In the genomic region with DNA sequence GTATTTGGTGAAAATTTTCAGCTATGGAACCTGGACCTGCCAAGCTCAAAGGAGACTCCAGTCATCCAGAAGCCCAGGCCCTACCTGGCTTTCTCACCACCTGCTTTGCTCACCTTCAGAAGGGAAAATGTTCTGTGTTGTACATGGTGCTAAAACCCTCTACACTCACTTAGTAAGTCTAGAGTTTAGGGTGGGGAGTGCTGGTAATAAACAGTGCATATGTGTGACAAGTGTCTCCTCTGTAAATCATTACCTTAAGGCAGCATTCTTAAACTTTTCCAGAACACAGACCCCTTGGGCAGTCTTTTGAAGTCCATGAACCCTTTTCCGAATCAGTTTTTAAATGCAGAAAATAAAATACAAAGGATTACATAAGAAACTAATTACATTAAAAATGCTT, we compare ENCODE assay signal across 22 cellular contexts.
A peak's percentile ranks its signal among the peaks of the same experiment; 100 is the strongest.
DNase-seq lines count a peak whose midpoint lies in the region; ATAC-seq, FAIRE-seq and TF ChIP-seq lines count a peak whose summit lies in the region.
"Had no signal": no experiment of that assay in that cellular context is flagged by ENCODE, and none has a peak within 500 bp of the region (broad histone marks: within the 10 kb centered on the region; RNA-seq: fewer than 3 reads in every experiment).

No MANE protein-coding gene starts in this region.

- DNase-seq in HepG2 (ENCODE audit: low spot score) (no peak), right lobe of liver (no peak), left colon (no peak), trophoblast cell (no peak), CD14-positive monocyte (ENCODE audit: low spot score) (no peak), Kasumi-1 (lab: John Stamatoyannopoulos, UW) (no peak)
- DNase-seq in CD4-positive, alpha-beta memory T cell, result no peak
- DNase-seq: Calu3; CD4-positive, alpha-beta T cell; COR-L47; DMS53; DMS79 treated with DMSO at 0.1 percent for 48 hours; GF-D8; H9 had no signal

- no peak overlapping the region for H2BK120ac ChIP-seq in trophoblast cell (ENCODE audit: insufficient read depth, low read length, poor library complexity)

- no peak overlapping the region for H2AK5ac ChIP-seq in trophoblast cell (ENCODE audit: low read length)

- no peak for ATAC-seq in HepG2
- no peak for ATAC-seq in right lobe of liver
- peak; percentile 75 for ATAC-seq in left colon
- ATAC-seq: GM23338, HCT116 had no signal

- H3K4me3 ChIP-seq in HepG2 (replicated peaks in 1 of 3; ENCODE audit: insufficient read depth in 1 of 3, low read depth in 2 of 3, low read length in 3 of 3) (no peak overlapping the region), right lobe of liver (no peak overlapping the region), trophoblast cell (ENCODE audit: low read depth, low read length) (no peak overlapping the region)
- no peak overlapping the region for H3K4me3 ChIP-seq in CD4-positive, alpha-beta memory T cell (ENCODE audit: low read length in 2 of 2)
- H3K4me3 ChIP-seq: BLaER1, GM23338 had no signal

- H3K4me2 ChIP-seq in HepG2 (ENCODE audit: low read depth, low read length) (no peak overlapping the region; the same call in 1 of the 2 replicates), trophoblast cell (ENCODE audit: low read length) (no peak overlapping the region)
- H3K4me2 ChIP-seq: BLaER1, GM23338 had no signal

- H3K4me1 ChIP-seq in HepG2 (ENCODE audit: insufficient read depth, low read length), result peaks cover 15% of the 10 kb centered on the region
- peaks cover 0 to 17% (median 7%) of the 10 kb centered on the region in 4 donors for H3K4me1 ChIP-seq in right lobe of liver
- H3K4me1 ChIP-seq in trophoblast cell (ENCODE audit: control insufficient read depth in 1 of 2, insufficient read depth in 2 of 2, low read length in 2 of 2), result peaks cover 8 to 22% of the 10 kb centered on the region in 2 experiments
- H3K4me1 ChIP-seq in CD4-positive, alpha-beta memory T cell (ENCODE audit: insufficient read depth, low read length), result no peaks in the 10 kb centered on the region
- H3K4me1 ChIP-seq: BLaER1 had no signal

- POLR2A ChIA-PET in HepG2 (lab: Yijun Ruan, JAX), result no interaction called here
- POLR2A ChIA-PET in CD4-positive, alpha-beta memory T cell (lab: Charles Lee; ENCODE audit: partially characterized antibody), result no interaction called here

- H3K18ac ChIP-seq in trophoblast cell (ENCODE audit: low read length), result no peak overlapping the region

- no peaks in the 10 kb centered on the region for H4K20me1 ChIP-seq in HepG2 (ENCODE audit: insufficient read depth, low read length)
- H4K20me1 ChIP-seq: BLaER1 had no signal

- H2BK12ac ChIP-seq in trophoblast cell (ENCODE audit: low read length), result peak overlapping the region; percentile 61

- no peak for TF ChIP-seq EP300 in HepG2 (IDR thresholded peaks at IDR 0.05; ENCODE audit: low read depth in 2 of 2, low read length in 2 of 2)
- TF ChIP-seq EP300 in HepG2 (CRISPR knock-in tag; IDR thresholded peaks at IDR 0.05; ENCODE audit: borderline replicate concordance), result no peak

- H4K8ac ChIP-seq in trophoblast cell (ENCODE audit: low read depth, low read length), result no peak overlapping the region

- TF ChIP-seq CTCF in HepG2 (CRISPR knock-in tag; IDR thresholded peaks at IDR 0.05), result no peak
- no peak for TF ChIP-seq CTCF in right lobe of liver (IDR thresholded peaks at IDR 0.05)
- no peak for TF ChIP-seq CTCF in CD14-positive monocyte (IDR thresholded peaks at IDR 0.05)

- H3K9me3 ChIP-seq in HepG2 (ENCODE audit: low read length) (no peaks in the 10 kb centered on the region), right lobe of liver (no peaks in the 10 kb centered on the region), trophoblast cell (ENCODE audit: insufficient read depth, low read depth, low read length) (no peaks in the 10 kb centered on the region)
- H3K9me3 ChIP-seq in CD4-positive, alpha-beta memory T cell (ENCODE audit: control insufficient read depth in 1 of 2, low read length in 2 of 2), result no peaks in the 10 kb centered on the region
- H3K9me3 ChIP-seq: BLaER1 had no signal

- H3K36me3 ChIP-seq in HepG2 (replicated peaks in 1 of 2; ENCODE audit: control insufficient read depth in 1 of 2, insufficient read depth in 2 of 2, low read length in 2 of 2), result no peaks in the 10 kb centered on the region
- no peaks in the 10 kb centered on the region for H3K36me3 ChIP-seq in right lobe of liver
- no peaks in the 10 kb centered on the region for H3K36me3 ChIP-seq in trophoblast cell (ENCODE audit: control insufficient read depth in 1 of 2, insufficient read depth in 2 of 2, low read length in 2 of 2)
- H3K36me3 ChIP-seq in CD4-positive, alpha-beta memory T cell (ENCODE audit: insufficient read depth, low read length), result no peaks in the 10 kb centered on the region
- H3K36me3 ChIP-seq: BLaER1 had no signal

- H3K27ac ChIP-seq in HepG2 (ENCODE audit: extremely low read length, insufficient read depth, low read length), result no peak overlapping the region
- no peak overlapping the region for H3K27ac ChIP-seq in right lobe of liver
- H3K27ac ChIP-seq in trophoblast cell (ENCODE audit: low read depth, low read length), result no peak overlapping the region
- no peak overlapping the region for H3K27ac ChIP-seq in CD4-positive, alpha-beta memory T cell (ENCODE audit: low read depth, low read length)
- H3K27ac ChIP-seq: 22Rv1, BLaER1, C4-2B had no signal

- H3K9ac ChIP-seq in HepG2 (ENCODE audit: insufficient read depth, low read depth, low read length) (no peak overlapping the region), trophoblast cell (ENCODE audit: low read length) (no peak overlapping the region)
- H3K9ac ChIP-seq: BLaER1 had no signal

- WGBS in HepG2 (ENCODE audit: low lambda C conversion rate), result 5% methylated on average over 1 of the region's 1 CpG
- WGBS in right lobe of liver (ENCODE audit: insufficient coverage, low coverage, low lambda C conversion rate, missing lambda C conversion rate), result 93% methylated on average over 1 of the region's 1 CpG
- WGBS in trophoblast cell (ENCODE audit: extremely low coverage, insufficient coverage, insufficient read length), result no CpG with 5 or more reads among the region's 1 CpG

- H3K79me1 ChIP-seq in trophoblast cell (ENCODE audit: low read length), result peaks cover 10% of the 10 kb centered on the region

- no peak overlapping the region for H3K4me3 Mint-ChIP-seq in CD14-positive monocyte
- no peak overlapping the region for H3K4me3 Mint-ChIP-seq in CD4-positive, alpha-beta memory T cell
- H3K4me3 Mint-ChIP-seq: B cell; CD4-positive, alpha-beta T cell; GM23338; H9 had no signal

- H3K79me2 ChIP-seq in HepG2 (ENCODE audit: insufficient read depth, low read length), result no peaks in the 10 kb centered on the region
- peaks cover 1% of the 10 kb centered on the region for H3K79me2 ChIP-seq in trophoblast cell (ENCODE audit: control insufficient read depth, insufficient read depth, low read length, poor library complexity)

- H3K27me3 ChIP-seq in HepG2 (ENCODE audit: control insufficient read depth in 1 of 2, insufficient read depth in 2 of 2, low read length in 2 of 2), result no peaks in the 10 kb centered on the region
- no peaks in the 10 kb centered on the region for H3K27me3 ChIP-seq in right lobe of liver
- H3K27me3 ChIP-seq in trophoblast cell (ENCODE audit: insufficient read depth, low read length), result no peaks in the 10 kb centered on the region
- H3K27me3 ChIP-seq in CD4-positive, alpha-beta memory T cell (ENCODE audit: insufficient read depth, low read length), result no peaks in the 10 kb centered on the region
- H3K27me3 ChIP-seq: BLaER1 had no signal

- TF ChIP-seq POLR2A in HepG2 (IDR thresholded peaks at IDR 0.05; ENCODE audit: insufficient read depth in 1 of 2, low read depth in 2 of 2, low read length in 2 of 2), result no peak
- no peak for TF ChIP-seq POLR2A in right lobe of liver (IDR thresholded peaks at IDR 0.05)

- H3K36me3 Mint-ChIP-seq in CD14-positive monocyte, result no peaks in the 10 kb centered on the region
- H3K36me3 Mint-ChIP-seq in CD4-positive, alpha-beta memory T cell, result no peaks in the 10 kb centered on the region

- H2AFZ ChIP-seq in HepG2 (ENCODE audit: low read length), result no peak overlapping the region
- H2AFZ ChIP-seq in trophoblast cell (ENCODE audit: insufficient read depth, low read length, poor library complexity), result no peak overlapping the region
- H2AFZ ChIP-seq: GM23338 had no signal

- intact Hi-C loops in HepG2 (cut with micrococcal nuclease; ENCODE audit: unreplicated experiment), result no loop called here
- intact Hi-C loops in right lobe of liver (cut with DNase I), result no loop called here
- intact Hi-C loops in left colon (cut with DNase I, micrococcal nuclease), result no loop called here
- intact Hi-C loops in CD14-positive monocyte (cut with micrococcal nuclease), result no loop called here
- intact Hi-C loops in CD4-positive, alpha-beta memory T cell (cut with micrococcal nuclease), result no loop called here

- peaks cover 12% of the 10 kb centered on the region for H3K4me1 Mint-ChIP-seq in CD14-positive monocyte
- no peaks in the 10 kb centered on the region for H3K4me1 Mint-ChIP-seq in CD4-positive, alpha-beta memory T cell
- H3K4me1 Mint-ChIP-seq: B cell had no signal

- peak overlapping the region; percentile 40 for H3K14ac ChIP-seq in trophoblast cell (ENCODE audit: low read length)

- peaks cover 0 to 2% (median 0%) of the 10 kb centered on the region in 7 donors for H3K9me3 Mint-ChIP-seq in CD14-positive monocyte
- no peaks in the 10 kb centered on the region for H3K9me3 Mint-ChIP-seq in CD4-positive, alpha-beta memory T cell
- H3K9me3 Mint-ChIP-seq: CD4-positive, alpha-beta T cell had no signal

- FAIRE-seq in HepG2 (lab: Jason Lieb, UNC), result no peak
- FAIRE-seq: GM12891, GM18507 had no signal

- no TSS peak for BruUV-seq in HepG2 (replicated peaks; lab: Mats Ljungman, UMichigan)

- H3K27ac Mint-ChIP-seq in CD14-positive monocyte, result no peak overlapping the region
- no peak overlapping the region for H3K27ac Mint-ChIP-seq in CD4-positive, alpha-beta memory T cell
- H3K27ac Mint-ChIP-seq: B cell; CD4-positive, alpha-beta T cell; GM23338; H9 had no signal

- no peak overlapping the region for H3K4ac ChIP-seq in trophoblast cell (ENCODE audit: low read depth, low read length)

- H2BK5ac ChIP-seq in trophoblast cell (ENCODE audit: low read depth, low read length, poor library complexity), result peak overlapping the region; percentile 35

- peaks cover 0 to 1% (median 0%) of the 10 kb centered on the region in 3 donors for H3K27me3 Mint-ChIP-seq in CD14-positive monocyte (ENCODE audit: low read depth in 3 of 3)
- no peaks in the 10 kb centered on the region for H3K27me3 Mint-ChIP-seq in CD4-positive, alpha-beta memory T cell
- H3K27me3 Mint-ChIP-seq: CD4-positive, alpha-beta T cell had no signal

- TF ChIP-seq RAD21 in HepG2 (CRISPR knock-in tag; IDR thresholded peaks at IDR 0.05), result no peak

- in situ Hi-C loops in HepG2 (cut with HindIII; ENCODE audit: extremely low pct_ligation_motif_present, low pct_unique_long_range_greater_than_20kb), result no loop called here

- CTCF ChIA-PET in HepG2 (lab: Yijun Ruan, JAX; ENCODE audit: low intra/inter-chr PET ratio, low total read pairs), result no interaction called here
- CTCF ChIA-PET in CD4-positive, alpha-beta memory T cell (lab: Charles Lee; ENCODE audit: partially characterized antibody), result no interaction called here

- H4K91ac ChIP-seq in trophoblast cell (ENCODE audit: low read depth, low read length), result no peak overlapping the region

- no peak overlapping the region for H4K12ac ChIP-seq in trophoblast cell (ENCODE audit: low read depth, low read length)

- H3K23ac ChIP-seq in trophoblast cell (ENCODE audit: low read length), result no peak overlapping the region

TF ChIP-seq in HepG2, 621 proteins besides CTCF, POLR2A, EP300 and RAD21 (continues in another document):
- TF ChIP-seq HNRNPUL1 (IDR thresholded peaks at IDR 0.05; ENCODE audit: low read depth, low read length), result 0 out of 2 replicates have a peak, but pooled peaks have one; percentile 54
